In the genomic region with DNA sequence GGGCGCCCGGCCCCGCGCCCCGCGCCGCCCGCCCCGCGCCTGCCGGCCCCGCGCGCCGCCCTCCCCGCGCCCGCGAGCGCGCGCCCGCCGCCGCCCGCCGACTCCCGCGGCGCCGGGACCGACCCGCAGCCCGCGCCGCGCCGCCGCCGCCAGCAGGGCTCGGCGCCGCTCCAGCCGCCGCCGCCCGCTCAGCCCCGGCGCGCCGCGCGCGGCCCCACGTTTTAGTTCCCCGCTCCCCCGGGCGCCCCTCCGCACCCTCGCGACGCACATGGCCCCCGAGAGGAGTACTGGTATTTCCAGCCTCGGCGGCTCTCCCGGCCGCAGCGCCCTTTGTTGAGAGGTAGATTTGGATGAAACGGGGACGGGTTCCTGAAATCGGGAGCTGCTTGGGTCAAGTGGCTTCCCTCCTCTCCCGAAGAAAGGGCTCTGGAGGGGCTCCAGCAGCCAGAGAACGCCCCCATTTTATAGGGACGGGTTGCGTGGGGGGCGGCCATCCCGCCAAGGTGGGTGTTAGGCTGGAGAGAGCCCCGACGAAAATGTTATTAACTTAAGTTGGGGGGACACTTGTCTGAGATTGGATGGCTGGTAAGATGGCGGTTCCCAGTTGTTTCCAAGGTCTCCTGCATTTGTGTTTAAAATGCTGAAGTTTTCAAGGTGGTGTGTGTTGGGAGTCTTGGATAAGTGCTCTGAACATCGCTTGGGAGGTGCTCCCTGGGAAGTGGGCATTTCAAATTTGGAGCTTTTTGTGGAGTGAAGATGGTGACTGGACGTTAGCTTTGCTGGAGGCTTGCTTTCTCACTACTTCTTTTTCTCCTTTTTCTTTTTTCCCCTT, we compare ENCODE assay signal across 1 cellular context.
TF ChIP-seq lines count a peak whose summit lies in the region.

No MANE protein-coding gene starts in this region.

TF ChIP-seq in WTC11, 78 proteins besides CTCF, POLR2A, EP300 and RAD21 (continued from another document):
- TF ChIP-seq, protein P1, sequence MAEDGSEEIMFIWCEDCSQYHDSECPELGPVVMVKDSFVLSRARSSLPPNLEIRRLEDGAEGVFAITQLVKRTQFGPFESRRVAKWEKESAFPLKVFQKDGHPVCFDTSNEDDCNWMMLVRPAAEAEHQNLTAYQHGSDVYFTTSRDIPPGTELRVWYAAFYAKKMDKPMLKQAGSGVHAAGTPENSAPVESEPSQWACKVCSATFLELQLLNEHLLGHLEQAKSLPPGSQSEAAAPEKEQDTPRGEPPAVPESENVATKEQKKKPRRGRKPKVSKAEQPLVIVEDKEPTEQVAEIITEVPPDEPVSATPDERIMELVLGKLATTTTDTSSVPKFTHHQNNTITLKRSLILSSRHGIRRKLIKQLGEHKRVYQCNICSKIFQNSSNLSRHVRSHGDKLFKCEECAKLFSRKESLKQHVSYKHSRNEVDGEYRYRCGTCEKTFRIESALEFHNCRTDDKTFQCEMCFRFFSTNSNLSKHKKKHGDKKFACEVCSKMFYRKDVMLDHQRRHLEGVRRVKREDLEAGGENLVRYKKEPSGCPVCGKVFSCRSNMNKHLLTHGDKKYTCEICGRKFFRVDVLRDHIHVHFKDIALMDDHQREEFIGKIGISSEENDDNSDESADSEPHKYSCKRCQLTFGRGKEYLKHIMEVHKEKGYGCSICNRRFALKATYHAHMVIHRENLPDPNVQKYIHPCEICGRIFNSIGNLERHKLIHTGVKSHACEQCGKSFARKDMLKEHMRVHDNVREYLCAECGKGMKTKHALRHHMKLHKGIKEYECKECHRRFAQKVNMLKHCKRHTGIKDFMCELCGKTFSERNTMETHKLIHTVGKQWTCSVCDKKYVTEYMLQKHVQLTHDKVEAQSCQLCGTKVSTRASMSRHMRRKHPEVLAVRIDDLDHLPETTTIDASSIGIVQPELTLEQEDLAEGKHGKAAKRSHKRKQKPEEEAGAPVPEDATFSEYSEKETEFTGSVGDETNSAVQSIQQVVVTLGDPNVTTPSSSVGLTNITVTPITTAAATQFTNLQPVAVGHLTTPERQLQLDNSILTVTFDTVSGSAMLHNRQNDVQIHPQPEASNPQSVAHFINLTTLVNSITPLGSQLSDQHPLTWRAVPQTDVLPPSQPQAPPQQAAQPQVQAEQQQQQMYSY (CRISPR knock-in tag; IDR thresholded peaks at IDR 0.05): no peak
- TF ChIP-seq, protein P2, sequence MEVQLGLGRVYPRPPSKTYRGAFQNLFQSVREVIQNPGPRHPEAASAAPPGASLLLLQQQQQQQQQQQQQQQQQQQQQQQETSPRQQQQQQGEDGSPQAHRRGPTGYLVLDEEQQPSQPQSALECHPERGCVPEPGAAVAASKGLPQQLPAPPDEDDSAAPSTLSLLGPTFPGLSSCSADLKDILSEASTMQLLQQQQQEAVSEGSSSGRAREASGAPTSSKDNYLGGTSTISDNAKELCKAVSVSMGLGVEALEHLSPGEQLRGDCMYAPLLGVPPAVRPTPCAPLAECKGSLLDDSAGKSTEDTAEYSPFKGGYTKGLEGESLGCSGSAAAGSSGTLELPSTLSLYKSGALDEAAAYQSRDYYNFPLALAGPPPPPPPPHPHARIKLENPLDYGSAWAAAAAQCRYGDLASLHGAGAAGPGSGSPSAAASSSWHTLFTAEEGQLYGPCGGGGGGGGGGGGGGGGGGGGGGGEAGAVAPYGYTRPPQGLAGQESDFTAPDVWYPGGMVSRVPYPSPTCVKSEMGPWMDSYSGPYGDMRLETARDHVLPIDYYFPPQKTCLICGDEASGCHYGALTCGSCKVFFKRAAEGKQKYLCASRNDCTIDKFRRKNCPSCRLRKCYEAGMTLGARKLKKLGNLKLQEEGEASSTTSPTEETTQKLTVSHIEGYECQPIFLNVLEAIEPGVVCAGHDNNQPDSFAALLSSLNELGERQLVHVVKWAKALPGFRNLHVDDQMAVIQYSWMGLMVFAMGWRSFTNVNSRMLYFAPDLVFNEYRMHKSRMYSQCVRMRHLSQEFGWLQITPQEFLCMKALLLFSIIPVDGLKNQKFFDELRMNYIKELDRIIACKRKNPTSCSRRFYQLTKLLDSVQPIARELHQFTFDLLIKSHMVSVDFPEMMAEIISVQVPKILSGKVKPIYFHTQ (CRISPR knock-in tag; IDR thresholded peaks at IDR 0.05): no peak
- TF ChIP-seq OVOL2 (CRISPR knock-in tag; IDR thresholded peaks at IDR 0.05; ENCODE audit: borderline replicate concordance) (no peak), JUN (CRISPR knock-in tag; IDR thresholded peaks at IDR 0.05) (no peak), FOXJ3 (CRISPR knock-in tag; IDR thresholded peaks at IDR 0.05; ENCODE audit: borderline replicate concordance) (no peak), MXD4 (CRISPR knock-in tag; IDR thresholded peaks at IDR 0.05; ENCODE audit: borderline replicate concordance) (no peak)
- TF ChIP-seq, protein P3, sequence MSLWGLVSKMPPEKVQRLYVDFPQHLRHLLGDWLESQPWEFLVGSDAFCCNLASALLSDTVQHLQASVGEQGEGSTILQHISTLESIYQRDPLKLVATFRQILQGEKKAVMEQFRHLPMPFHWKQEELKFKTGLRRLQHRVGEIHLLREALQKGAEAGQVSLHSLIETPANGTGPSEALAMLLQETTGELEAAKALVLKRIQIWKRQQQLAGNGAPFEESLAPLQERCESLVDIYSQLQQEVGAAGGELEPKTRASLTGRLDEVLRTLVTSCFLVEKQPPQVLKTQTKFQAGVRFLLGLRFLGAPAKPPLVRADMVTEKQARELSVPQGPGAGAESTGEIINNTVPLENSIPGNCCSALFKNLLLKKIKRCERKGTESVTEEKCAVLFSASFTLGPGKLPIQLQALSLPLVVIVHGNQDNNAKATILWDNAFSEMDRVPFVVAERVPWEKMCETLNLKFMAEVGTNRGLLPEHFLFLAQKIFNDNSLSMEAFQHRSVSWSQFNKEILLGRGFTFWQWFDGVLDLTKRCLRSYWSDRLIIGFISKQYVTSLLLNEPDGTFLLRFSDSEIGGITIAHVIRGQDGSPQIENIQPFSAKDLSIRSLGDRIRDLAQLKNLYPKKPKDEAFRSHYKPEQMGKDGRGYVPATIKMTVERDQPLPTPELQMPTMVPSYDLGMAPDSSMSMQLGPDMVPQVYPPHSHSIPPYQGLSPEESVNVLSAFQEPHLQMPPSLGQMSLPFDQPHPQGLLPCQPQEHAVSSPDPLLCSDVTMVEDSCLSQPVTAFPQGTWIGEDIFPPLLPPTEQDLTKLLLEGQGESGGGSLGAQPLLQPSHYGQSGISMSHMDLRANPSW (CRISPR knock-in tag; conservative IDR thresholded peaks at IDR 0.05; ENCODE audit: low read depth): no peak
- TF ChIP-seq, protein P4, sequence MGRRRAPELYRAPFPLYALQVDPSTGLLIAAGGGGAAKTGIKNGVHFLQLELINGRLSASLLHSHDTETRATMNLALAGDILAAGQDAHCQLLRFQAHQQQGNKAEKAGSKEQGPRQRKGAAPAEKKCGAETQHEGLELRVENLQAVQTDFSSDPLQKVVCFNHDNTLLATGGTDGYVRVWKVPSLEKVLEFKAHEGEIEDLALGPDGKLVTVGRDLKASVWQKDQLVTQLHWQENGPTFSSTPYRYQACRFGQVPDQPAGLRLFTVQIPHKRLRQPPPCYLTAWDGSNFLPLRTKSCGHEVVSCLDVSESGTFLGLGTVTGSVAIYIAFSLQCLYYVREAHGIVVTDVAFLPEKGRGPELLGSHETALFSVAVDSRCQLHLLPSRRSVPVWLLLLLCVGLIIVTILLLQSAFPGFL (CRISPR knock-in tag; IDR thresholded peaks at IDR 0.05; ENCODE audit: borderline replicate concordance): no peak
